14 cellular contexts compared by ENCODE assay signal in the genomic region with DNA sequence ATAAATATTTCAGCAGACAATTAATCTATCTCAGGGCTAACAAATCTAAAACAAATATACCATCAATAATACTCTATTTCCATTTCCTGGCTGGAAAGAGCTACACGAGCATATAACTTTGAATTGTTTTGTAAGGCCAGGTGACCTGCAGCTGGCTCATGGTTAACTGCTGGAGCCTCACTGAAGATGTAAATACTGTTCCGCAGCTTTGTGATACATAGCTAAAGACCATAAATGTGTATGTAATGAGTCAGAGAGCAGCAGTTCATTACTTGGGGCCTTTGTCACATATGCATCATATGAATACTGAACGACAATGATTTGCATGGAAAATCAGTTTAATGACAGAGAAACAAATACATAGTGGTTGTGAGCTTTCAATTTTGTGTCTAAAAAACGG.
DNase-seq lines count a peak whose midpoint lies in the region; TF ChIP-seq lines count a peak whose summit lies in the region.
"Had no signal": no experiment of that assay in that cellular context is flagged by ENCODE, and none has a peak within 500 bp of the region (broad histone marks: within the 10 kb centered on the region; RNA-seq: fewer than 3 reads in every experiment).

No MANE protein-coding gene starts in this region.

- H3K4me1 Mint-ChIP-seq in activated CD4-positive, alpha-beta memory T cell treated with anti-CD3 and anti-CD28 coated beads, Interleukin-2, amount 10 ng/mL, durations not matched to agents 7 days and 5 days = no peaks in the 10 kb centered on the region

- no peaks in the 10 kb centered on the region for H3K36me3 Mint-ChIP-seq in activated CD4-positive, alpha-beta memory T cell treated with anti-CD3 and anti-CD28 coated beads, Interleukin-2, amount 10 ng/mL, durations not matched to agents 7 days and 5 days (ENCODE audit: low read depth)

- peak overlapping the region; percentile 26 for H3K4me2 ChIP-seq in OCI-LY7 (ENCODE audit: low read length)

- POLR2A ChIA-PET in OCI-LY7 (lab: Charles Lee) = no interaction called here
- POLR2A ChIA-PET in activated CD4-positive, alpha-beta memory T cell treated with anti-CD3 and anti-CD28 coated beads, Interleukin-2, amount 10 ng/mL, durations not matched to agents 7 days and 5 days (lab: Charles Lee) = no interaction called here

- H3K9me3 ChIP-seq in OCI-LY7 (ENCODE audit: low read length) (no peaks in the 10 kb centered on the region), transverse colon (no peaks in the 10 kb centered on the region)
- H3K9me3 ChIP-seq: lower lobe of right lung, pancreas had no signal

- H4K20me1 ChIP-seq in OCI-LY7 (ENCODE audit: insufficient read depth, low read length) = no peaks in the 10 kb centered on the region

- H2AFZ ChIP-seq in OCI-LY7 (ENCODE audit: low read length) = peak overlapping the region; percentile 55

- no peaks in the 10 kb centered on the region for H3K9me2 ChIP-seq in OCI-LY7 (ENCODE audit: insufficient read depth, low read length)

- no TSS peak for BruUV-seq in OCI-LY7 (replicated peaks; lab: Mats Ljungman, UMichigan)

- H3K4me3 ChIP-seq in OCI-LY7 (ENCODE audit: low read depth, low read length, poor library complexity, severe bottlenecking) (no peak overlapping the region), skeletal muscle cell (ENCODE audit: low read depth, low read length) (no peak overlapping the region), transverse colon (no peak overlapping the region)
- H3K4me3 ChIP-seq: heart left ventricle, lower lobe of right lung, pancreas had no signal

- no peak overlapping the region for H3K27ac ChIP-seq in OCI-LY7 (ENCODE audit: low read depth, low read length, poor library complexity, severe bottlenecking)
- no peak overlapping the region for H3K27ac ChIP-seq in transverse colon
- H3K27ac ChIP-seq: heart left ventricle, lower lobe of right lung, pancreas had no signal

- CTCF ChIA-PET in OCI-LY7 (lab: Charles Lee; ENCODE audit: unreplicated experiment) = no interaction called here
- CTCF ChIA-PET in activated CD4-positive, alpha-beta memory T cell treated with anti-CD3 and anti-CD28 coated beads, Interleukin-2, amount 10 ng/mL, durations not matched to agents 7 days and 5 days (lab: Charles Lee) = no interaction called here

- H3K9me3 Mint-ChIP-seq in activated CD4-positive, alpha-beta memory T cell treated with anti-CD3 and anti-CD28 coated beads, Interleukin-2, amount 10 ng/mL, durations not matched to agents 7 days and 5 days = no peaks in the 10 kb centered on the region
- H3K9me3 Mint-ChIP-seq: activated T-helper 1 cell treated with anti-CD3 and anti-CD28 coated beads, Interleukin-12 subunit alpha, Interleukin-12 subunit beta, Interleukin-2, Interleukin-4 antibody, amounts not matched to agents 30 ng/mL and 10 ng/mL and 1 ng/mL, durations not matched to agents 14 hours and 24 hours and 36 hours had no signal

- H3K36me3 ChIP-seq in OCI-LY7 (ENCODE audit: insufficient read depth, low read length) = no peaks in the 10 kb centered on the region
- no peaks in the 10 kb centered on the region for H3K36me3 ChIP-seq in transverse colon
- H3K36me3 ChIP-seq: heart left ventricle, lower lobe of right lung, pancreas had no signal

- TF ChIP-seq CTCF in OCI-LY7 (conservative IDR thresholded peaks at IDR 0.05; ENCODE audit: low read length) = no peak
- TF ChIP-seq CTCF in transverse colon (IDR thresholded peaks at IDR 0.05) = no peak

- TF ChIP-seq EP300 in transverse colon (IDR thresholded peaks at IDR 0.05; ENCODE audit: low read depth) = no peak

- H3K79me2 ChIP-seq in OCI-LY7 (ENCODE audit: insufficient read depth, low read depth, low read length) = no peaks in the 10 kb centered on the region

- no peak overlapping the region for H3K27ac Mint-ChIP-seq in activated CD4-positive, alpha-beta memory T cell treated with anti-CD3 and anti-CD28 coated beads, Interleukin-2, amount 10 ng/mL, durations not matched to agents 7 days and 5 days
- H3K27ac Mint-ChIP-seq: activated T-helper 1 cell treated with anti-CD3 and anti-CD28 coated beads, Interleukin-12 subunit alpha, Interleukin-12 subunit beta, Interleukin-2, Interleukin-4 antibody, amounts not matched to agents 30 ng/mL and 10 ng/mL and 1 ng/mL, durations not matched to agents 14 hours and 24 hours and 36 hours had no signal

- WGBS in transverse colon (ENCODE audit: low coverage in 1 of 2), 2 donors = 35 to 59% methylated on average over 4 of the region's 4 CpGs

- H3K27me3 ChIP-seq in transverse colon = no peaks in the 10 kb centered on the region
- H3K27me3 ChIP-seq: heart left ventricle, pancreas had no signal

- intact Hi-C loops in OCI-LY7 (cut with micrococcal nuclease; ENCODE audit: unreplicated experiment) = no loop called here
- intact Hi-C loops in head of caudate nucleus (cut with DNase I) = no loop called here
- intact Hi-C loops in transverse colon (cut with DNase I; ENCODE audit: low total_unique reads) = no loop called here

- in situ Hi-C loops in transverse colon (cut with MboI; ENCODE audit: low pct_ligation_motif_present in 1 of 4, low pct_unique_long_range_greater_than_20kb in 1 of 4, low sequenced_read_pairs in 3 of 4) = no loop called here

- H3K4me1 ChIP-seq in OCI-LY7 (ENCODE audit: insufficient read depth, low read length, poor library complexity, severe bottlenecking) (no peaks in the 10 kb centered on the region), transverse colon (no peaks in the 10 kb centered on the region)
- H3K4me1 ChIP-seq: lower lobe of right lung, pancreas had no signal

- no peak for TF ChIP-seq POLR2A in transverse colon (IDR thresholded peaks at IDR 0.05)

- H3K4me3 Mint-ChIP-seq in activated CD4-positive, alpha-beta memory T cell treated with anti-CD3 and anti-CD28 coated beads, Interleukin-2, amount 10 ng/mL, durations not matched to agents 7 days and 5 days = no peak overlapping the region
- H3K4me3 Mint-ChIP-seq: activated T-helper 1 cell treated with anti-CD3 and anti-CD28 coated beads, Interleukin-12 subunit alpha, Interleukin-12 subunit beta, Interleukin-2, Interleukin-4 antibody, amounts not matched to agents 30 ng/mL and 10 ng/mL and 1 ng/mL, durations not matched to agents 14 hours and 24 hours and 36 hours had no signal

- no peaks in the 10 kb centered on the region for H3K27me3 Mint-ChIP-seq in activated CD4-positive, alpha-beta memory T cell treated with anti-CD3 and anti-CD28 coated beads, Interleukin-2, amount 10 ng/mL, durations not matched to agents 7 days and 5 days

- DNase-seq in H4 (ENCODE audit: low spot score) (peak; percentile 27), OCI-LY7 (ENCODE audit: low spot score) (peak; percentile 20), dedifferentiated amniotic fluid mesenchymal stem cell (ENCODE audit: extremely low spot score) (peak; percentile 44), skeletal muscle cell (ENCODE audit: low read depth) (peak; percentile 85), head of caudate nucleus (no peak), epidermal melanocyte (ENCODE audit: insufficient read length, low spot score) (no peak), transverse colon (no peak)
- no peak for DNase-seq in activated CD4-positive, alpha-beta memory T cell treated with anti-CD3 and anti-CD28 coated beads, Interleukin-2, amount 10 ng/mL, durations not matched to agents 7 days and 5 days
- DNase-seq: activated CD4-positive, CD25-positive, alpha-beta regulatory T cell; heart left ventricle; lower lobe of right lung; NCI-H446 treated with DMSO at 0.1 percent for 48 hours; pancreas had no signal

Comparison
In these comparisons a context has a peak if more than half of its experiments do, and no peak if none do; other contexts are left out.
1. DNase-seq: peak in H4 (single experiment), OCI-LY7 (single experiment), dedifferentiated amniotic fluid mesenchymal stem cell (single experiment) and skeletal muscle cell (single experiment); none in activated CD4-positive, alpha-beta memory T cell treated with anti-CD3 and anti-CD28 coated beads, Interleukin-2, amount 10 ng/mL, durations not matched to agents 7 days and 5 days (single experiment), head of caudate nucleus (0 of 42), epidermal melanocyte (single experiment) and transverse colon (single experiment).